8 cellular contexts compared by ENCODE assay signal in the genomic region with DNA sequence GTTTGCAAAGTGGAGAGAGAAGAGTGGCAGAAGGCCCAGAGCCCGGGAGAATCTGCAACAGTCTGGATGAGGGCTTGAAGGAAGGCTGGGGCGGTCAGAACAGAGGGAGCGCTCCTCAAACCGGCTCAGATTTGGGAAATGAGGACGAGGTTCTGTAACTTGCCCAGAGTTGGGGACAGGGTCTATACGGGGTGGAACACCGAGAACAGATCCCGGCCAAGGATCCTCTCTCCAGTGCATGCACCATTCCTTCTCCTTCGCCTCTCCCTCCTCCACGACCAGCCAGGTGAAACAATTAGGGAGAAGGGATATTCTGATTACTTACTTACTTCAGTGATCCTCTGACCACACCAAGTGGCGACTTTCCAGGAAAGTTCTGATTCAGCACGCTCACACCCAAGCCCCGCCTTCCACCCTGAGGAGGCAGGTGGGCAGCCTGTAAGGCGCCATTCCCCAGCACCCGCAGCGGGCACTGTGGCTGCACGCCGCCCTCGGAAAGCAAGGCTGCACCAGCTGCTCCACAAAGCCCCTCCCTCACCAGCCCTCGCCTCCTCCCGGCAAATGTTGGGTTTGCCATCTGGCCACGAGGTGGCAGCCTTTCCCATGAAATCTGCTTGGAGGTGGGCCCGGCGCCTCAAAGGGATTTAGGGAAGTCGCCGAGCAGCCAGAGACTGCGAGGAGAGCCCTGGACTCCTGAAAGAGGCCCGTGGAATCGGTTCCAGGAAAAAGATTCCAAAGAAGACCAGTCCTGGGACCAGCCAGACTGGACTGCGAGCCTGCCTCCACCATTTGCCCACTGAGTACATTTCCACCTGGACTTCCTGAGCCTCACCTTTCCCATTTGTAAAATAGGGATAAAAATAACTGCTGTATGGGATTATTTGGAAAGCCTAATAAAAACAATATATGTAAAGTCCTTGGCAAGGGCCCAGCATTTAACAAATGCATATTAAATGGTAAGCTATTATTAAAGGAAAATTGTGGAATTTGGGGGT. TPM values are rescaled to one million over a fixed set of nuclear protein-coding genes. Genes with fewer than 3 reads are reported as not detected.
DNase-seq lines count a peak whose midpoint lies in the region; ATAC-seq and TF ChIP-seq lines count a peak whose summit lies in the region.

No MANE protein-coding gene starts in this region.

- CTCF ChIA-PET in naive thymus-derived CD4-positive, alpha-beta T cell (lab: Charles Lee): no interaction called here

- DNase-seq in DMS53 (lab: John Stamatoyannopoulos, UW) (peak; percentile 97), OCI-M1 (lab: John Stamatoyannopoulos, UW) (peak; percentile 88), fibroblast of lung (ENCODE audit: low read depth in 2 of 2) (peak; percentile 81 to 83)
- DNase-seq in activated T-cell treated with anti-CD3 and anti-CD28 coated beads, Interleukin-2, amount 50 U/mL, for 4 hours: peak; percentile 71
- peak; percentile 11 to 74 (median 40) for DNase-seq in naive thymus-derived CD4-positive, alpha-beta T cell
- peak; percentile 40 to 55 for DNase-seq in stimulated activated CD8-positive, alpha-beta memory T cell treated with anti-CD3 and anti-CD28 coated beads, Interleukin-7, amount 100 ng/mL, for 48 hours (ENCODE audit: extremely low read depth in 1 of 2, low read depth in 1 of 2)

- no peaks in the 10 kb centered on the region for H3K9me3 ChIP-seq in fibroblast of lung (ENCODE audit: control insufficient read depth, insufficient read depth, low read depth, low read length)
- no peaks in the 10 kb centered on the region for H3K9me3 ChIP-seq in naive thymus-derived CD4-positive, alpha-beta T cell (ENCODE audit: control insufficient read depth in 2 of 3, low read length in 3 of 3)

- no peaks in the 10 kb centered on the region for H4K20me1 ChIP-seq in fibroblast of lung (ENCODE audit: control insufficient read depth, extremely low read depth, insufficient read depth, low read length)

- no peaks in the 10 kb centered on the region for H3K27me3 ChIP-seq in fibroblast of lung (ENCODE audit: control insufficient read depth, insufficient read depth, low read length)
- no peaks in the 10 kb centered on the region for H3K27me3 ChIP-seq in naive thymus-derived CD4-positive, alpha-beta T cell (ENCODE audit: control insufficient read depth in 2 of 2, insufficient read depth in 2 of 2, low read length in 2 of 2)

- peaks cover 2% of the 10 kb centered on the region for H3K27me3 Mint-ChIP-seq in IgD-negative memory B cell
- H3K27me3 Mint-ChIP-seq in activated T-cell treated with anti-CD3 and anti-CD28 coated beads, Interleukin-2, amount 50 U/mL, for 4 hours (ENCODE audit: low read depth): peaks cover 19% of the 10 kb centered on the region
- peaks cover 0 to 21% (median 15%) of the 10 kb centered on the region in 5 donors for H3K27me3 Mint-ChIP-seq in naive thymus-derived CD4-positive, alpha-beta T cell

- H3K4me3 Mint-ChIP-seq in IgD-negative memory B cell: peak overlapping the region in 3 of 4 donors; percentile 59 to 84 (median 59)
- peak overlapping the region; percentile 44 for H3K4me3 Mint-ChIP-seq in activated T-cell treated with anti-CD3 and anti-CD28 coated beads, Interleukin-2, amount 50 U/mL, for 4 hours
- H3K4me3 Mint-ChIP-seq in naive thymus-derived CD4-positive, alpha-beta T cell: peak overlapping the region in 9 of 10 donors; percentile 34 to 82 (median 55)

- H3K4me1 ChIP-seq in fibroblast of lung (ENCODE audit: control insufficient read depth, extremely low read depth, insufficient read depth, low read length): peaks cover 4% of the 10 kb centered on the region
- H3K4me1 ChIP-seq in naive thymus-derived CD4-positive, alpha-beta T cell (ENCODE audit: control insufficient read depth in 2 of 2, insufficient read depth in 2 of 2, low read length in 2 of 2): peaks cover 0 to 7% of the 10 kb centered on the region in 2 donors

- intact Hi-C loops in naive thymus-derived CD4-positive, alpha-beta T cell (cut with micrococcal nuclease): loop anchor here (1.0 to 5.0 kb wide), 7 partner anchors 22 to 1313 kb away; a partner anchor contains a TSS

- H3K36me3 ChIP-seq in fibroblast of lung (ENCODE audit: control insufficient read depth, insufficient read depth, low read length): no peaks in the 10 kb centered on the region
- H3K36me3 ChIP-seq in naive thymus-derived CD4-positive, alpha-beta T cell (ENCODE audit: control insufficient read depth in 2 of 3, insufficient read depth in 3 of 3, low read length in 3 of 3): no peaks in the 10 kb centered on the region

- no peak overlapping the region for H3K27ac Mint-ChIP-seq in IgD-negative memory B cell
- no peak overlapping the region for H3K27ac Mint-ChIP-seq in naive thymus-derived CD4-positive, alpha-beta T cell

- H3K4me3 ChIP-seq in fibroblast of lung (replicated peaks in 1 of 4; ENCODE audit: control extremely low read depth in 1 of 4, insufficient read depth in 1 of 4, low read depth in 3 of 4, low read length in 4 of 4): peak overlapping the region; percentile 31 to 52 (median 44)
- no peak overlapping the region for H3K4me3 ChIP-seq in naive thymus-derived CD4-positive, alpha-beta T cell (ENCODE audit: low read length)

- peak; percentile 90 for ATAC-seq in GM21717 (IDR thresholded peaks at IDR 0.05; ENCODE audit: unreplicated experiment)
- ATAC-seq in activated T-cell treated with anti-CD3 and anti-CD28 coated beads, Interleukin-2, amount 50 U/mL, for 4 hours: peak; percentile 62 to 77
- ATAC-seq in naive thymus-derived CD4-positive, alpha-beta T cell: peak; percentile 85

- H3K9me3 Mint-ChIP-seq in IgD-negative memory B cell: peaks cover 0 to 3% (median 0%) of the 10 kb centered on the region in 3 donors
- no peaks in the 10 kb centered on the region for H3K9me3 Mint-ChIP-seq in activated T-cell treated with anti-CD3 and anti-CD28 coated beads, Interleukin-2, amount 50 U/mL, for 4 hours
- no peaks in the 10 kb centered on the region for H3K9me3 Mint-ChIP-seq in naive thymus-derived CD4-positive, alpha-beta T cell

- H3K36me3 Mint-ChIP-seq in IgD-negative memory B cell: no peaks in the 10 kb centered on the region
- no peaks in the 10 kb centered on the region for H3K36me3 Mint-ChIP-seq in activated T-cell treated with anti-CD3 and anti-CD28 coated beads, Interleukin-2, amount 50 U/mL, for 4 hours (ENCODE audit: insufficient read depth)
- no peaks in the 10 kb centered on the region for H3K36me3 Mint-ChIP-seq in naive thymus-derived CD4-positive, alpha-beta T cell

- peak overlapping the region; percentile 81 for H2AFZ ChIP-seq in fibroblast of lung (ENCODE audit: low read length)

- H3K27ac ChIP-seq in fibroblast of lung (ENCODE audit: insufficient read depth, low read length): no peak overlapping the region
- no peak overlapping the region for H3K27ac ChIP-seq in naive thymus-derived CD4-positive, alpha-beta T cell (ENCODE audit: low read depth, low read length)

- peaks cover 5 to 9% (median 8%) of the 10 kb centered on the region in 3 donors for H3K4me1 Mint-ChIP-seq in IgD-negative memory B cell
- H3K4me1 Mint-ChIP-seq in activated T-cell treated with anti-CD3 and anti-CD28 coated beads, Interleukin-2, amount 50 U/mL, for 4 hours (ENCODE audit: low read depth): peaks cover 8% of the 10 kb centered on the region
- H3K4me1 Mint-ChIP-seq in naive thymus-derived CD4-positive, alpha-beta T cell: peaks cover 6 to 15% (median 10%) of the 10 kb centered on the region in 7 donors

- TF ChIP-seq CTCF in fibroblast of lung (conservative IDR thresholded peaks at IDR 0.05 in 1 of 2, IDR thresholded peaks at IDR 0.05 in 1 of 2; ENCODE audit: low read depth in 1 of 2, low read length in 2 of 2): peak; percentile 81 to 94

- peak overlapping the region; percentile 21 for H3K9ac ChIP-seq in fibroblast of lung (ENCODE audit: insufficient read depth, low read length)

- POLR2A ChIA-PET in naive thymus-derived CD4-positive, alpha-beta T cell (lab: Charles Lee): no interaction called here

- peak overlapping the region; percentile 90 for H3K4me2 ChIP-seq in fibroblast of lung (ENCODE audit: extremely low read depth, insufficient read depth, low read length)

- no peaks in the 10 kb centered on the region for H3K79me2 ChIP-seq in fibroblast of lung (ENCODE audit: control insufficient read depth, insufficient read depth, low read length)

RNA-seq across cellular contexts. Expression of a gene that starts 22.2 kb away (rescaled TPM):
- polyA plus RNA-seq in IgD-negative memory B cell: 0.09 TPM
- total RNA-seq in activated T-cell treated with anti-CD3 and anti-CD28 coated beads, Interleukin-2, amount 50 U/mL, for 4 hours: 1 to 10 TPM in 2 of 3 donors, under 1 TPM in 1; 0.86 to 5.0 (median 1.7) TPM
- 2.5 and 4.9 TPM in 2 replicates for total RNA-seq in fibroblast of lung
- 3.2 and 3.3 TPM in 2 replicates for polyA plus RNA-seq in fibroblast of lung
- 4.2 and 5.5 TPM in 2 replicates for polyA plus RNA-seq in fibroblast of lung (2012)
- polyA minus RNA-seq in fibroblast of lung (ENCODE audit: low replicate concordance): 10.0 and 12.1 TPM in 2 replicates
- 1 to 10 TPM in 2 of 5 experiments, under 1 TPM in 2, not detected in 1; 0.56 to 1.4 (median 0.86) TPM for total RNA-seq in naive thymus-derived CD4-positive, alpha-beta T cell
- under 1 TPM; 0.02 to 0.64 TPM for polyA plus RNA-seq in naive thymus-derived CD4-positive, alpha-beta T cell

Comparison
In these comparisons a context has a peak if more than half of its experiments do, and no peak if none do; other contexts are left out.
1. DNase-seq: peak in every context shown above with its lines; median percentile 97 in DMS53; 88 in OCI-M1; 82 in fibroblast of lung; 71 in activated T-cell treated with anti-CD3 and anti-CD28 coated beads, Interleukin-2, amount 50 U/mL, for 4 hours; 48 in stimulated activated CD8-positive, alpha-beta memory T cell treated with anti-CD3 and anti-CD28 coated beads, Interleukin-7, amount 100 ng/mL, for 48 hours; 40 in naive thymus-derived CD4-positive, alpha-beta T cell.